1 cellular context compared by ENCODE assay signal in genomic region chr14:23602181-23603095, GRCh38.
TF ChIP-seq lines count a peak whose summit lies in the region.

No MANE protein-coding gene starts in this region.

TF ChIP-seq in HepG2, 621 proteins besides CTCF, POLR2A, EP300 and RAD21 (continued from another document and continues in another):
- no peak; the same call in 1 of the 2 replicates for TF ChIP-seq ZNF709 (CRISPR knock-in tag; IDR thresholded peaks at IDR 0.05)
- TF ChIP-seq ZNF3 (CRISPR knock-in tag; IDR thresholded peaks at IDR 0.05): 0 out of 2 replicates have a peak, but pooled peaks have one; percentile 27
- no peak for TF ChIP-seq CEBPB (IDR thresholded peaks at IDR 0.05; ENCODE audit: borderline replicate concordance, low read depth, low read length)
- peak; percentile 17; the same call in 1 of the 2 replicates for TF ChIP-seq WIZ (CRISPR knock-in tag; IDR thresholded peaks at IDR 0.05)
- no peak for TF ChIP-seq ZNF431 (CRISPR knock-in tag; IDR thresholded peaks at IDR 0.05; ENCODE audit: borderline replicate concordance, low read depth)
- TF ChIP-seq PHF20 (CRISPR knock-in tag; IDR thresholded peaks at IDR 0.05): no peak
- no peak; the same call in 1 of the 2 replicates for TF ChIP-seq ESRRA (CRISPR knock-in tag; IDR thresholded peaks at IDR 0.05; ENCODE audit: low read depth)
- peak; percentile 92 for TF ChIP-seq ZNF567 (CRISPR knock-in tag; IDR thresholded peaks at IDR 0.05; ENCODE audit: borderline replicate concordance)
- TF ChIP-seq RFXANK (CRISPR knock-in tag; IDR thresholded peaks at IDR 0.05): no peak
- TF ChIP-seq HNF1A (IDR thresholded peaks at IDR 0.05; ENCODE audit: low read depth): peak; percentile 83; the same call in 1 of the 2 replicates
- peak; percentile 90 for TF ChIP-seq HNF1A (CRISPR knock-in tag; IDR thresholded peaks at IDR 0.05; ENCODE audit: borderline replicate concordance)
- peak; percentile 33; the same call in 1 of the 2 replicates for TF ChIP-seq ZBTB38 (CRISPR knock-in tag; IDR thresholded peaks at IDR 0.05)
- no peak for TF ChIP-seq ZNF382 (CRISPR knock-in tag; IDR thresholded peaks at IDR 0.05; ENCODE audit: borderline replicate concordance)
- peak in 1 of 2 experiments; percentile 71; a peak in 2 of 4 replicates for TF ChIP-seq NR2F1 (CRISPR knock-in tag; IDR thresholded peaks at IDR 0.05)
- TF ChIP-seq ZNF841 (CRISPR knock-in tag; IDR thresholded peaks at IDR 0.05; ENCODE audit: borderline replicate concordance): no peak
- peak; percentile 65; the same call in 1 of the 2 replicates for TF ChIP-seq ZSCAN21 (CRISPR knock-in tag; IDR thresholded peaks at IDR 0.05; ENCODE audit: borderline replicate concordance)
- TF ChIP-seq SMAD1 (CRISPR knock-in tag; IDR thresholded peaks at IDR 0.05; ENCODE audit: borderline replicate concordance, low read depth): 0 out of 2 replicates have a peak, but pooled peaks have one; percentile 49
- peak; percentile 75 for TF ChIP-seq ZNF407 (CRISPR knock-in tag; IDR thresholded peaks at IDR 0.05; ENCODE audit: not compliant biosample characterization)
- no peak for TF ChIP-seq DNMT3B (CRISPR knock-in tag; conservative IDR thresholded peaks at IDR 0.05)
- no peak for TF ChIP-seq MNT (IDR thresholded peaks at IDR 0.05)
- TF ChIP-seq ZNF543 (CRISPR knock-in tag; IDR thresholded peaks at IDR 0.05): no peak
- TF ChIP-seq POGZ (CRISPR knock-in tag; IDR thresholded peaks at IDR 0.05): peak; percentile 85
- no peak for TF ChIP-seq ZNF552 (CRISPR knock-in tag; IDR thresholded peaks at IDR 0.05; ENCODE audit: borderline replicate concordance)
- peak; percentile 74 for TF ChIP-seq ZNF710 (CRISPR knock-in tag; IDR thresholded peaks at IDR 0.05; ENCODE audit: borderline replicate concordance)
- no peak for TF ChIP-seq DR1 (CRISPR knock-in tag; IDR thresholded peaks at IDR 0.05)
- TF ChIP-seq NFE2L1 (CRISPR knock-in tag; IDR thresholded peaks at IDR 0.05; ENCODE audit: borderline replicate concordance): no peak
- peak; percentile 76 for TF ChIP-seq KDM5B (CRISPR knock-in tag; IDR thresholded peaks at IDR 0.05; ENCODE audit: borderline replicate concordance)
- TF ChIP-seq U2AF2 (IDR thresholded peaks at IDR 0.05; ENCODE audit: low read depth, low read length): no peak
- peak; percentile 49; the same call in 1 of the 2 replicates for TF ChIP-seq ZNF580 (CRISPR knock-in tag; IDR thresholded peaks at IDR 0.05; ENCODE audit: borderline replicate concordance, low read depth)
- peak; percentile 83 for TF ChIP-seq ZFX (CRISPR knock-in tag; IDR thresholded peaks at IDR 0.05; ENCODE audit: low read depth)
- no peak for TF ChIP-seq RAD51 (IDR thresholded peaks at IDR 0.05; ENCODE audit: borderline replicate concordance)
- no peak for TF ChIP-seq ZBTB44 (CRISPR knock-in tag; IDR thresholded peaks at IDR 0.05)
- 0 out of 2 replicates have a peak, but pooled peaks have one; percentile 22 for TF ChIP-seq ZNF703 (CRISPR knock-in tag; IDR thresholded peaks at IDR 0.05; ENCODE audit: borderline replicate concordance)
- no peak for TF ChIP-seq ADNP (CRISPR knock-in tag; IDR thresholded peaks at IDR 0.05)
- TF ChIP-seq KDM1A (CRISPR knock-in tag; IDR thresholded peaks at IDR 0.05): peak; percentile 87; the same call in 1 of the 2 replicates
- TF ChIP-seq ATAD3A (CRISPR knock-in tag; IDR thresholded peaks at IDR 0.05): no peak
- TF ChIP-seq ZNF12 (CRISPR knock-in tag; IDR thresholded peaks at IDR 0.05): peak; percentile 83; the same call in 1 of the 2 replicates
- no peak for TF ChIP-seq AGO1 (IDR thresholded peaks at IDR 0.05; ENCODE audit: low read depth, low read length, poor library complexity, severe bottlenecking)
- peak; percentile 56 for TF ChIP-seq CREB1 (IDR thresholded peaks at IDR 0.05)
- TF ChIP-seq CREB1 (CRISPR knock-in tag; IDR thresholded peaks at IDR 0.05): no peak
- 0 out of 2 replicates have a peak, but pooled peaks have one; percentile 31 for TF ChIP-seq NAIF1 (CRISPR knock-in tag; IDR thresholded peaks at IDR 0.05; ENCODE audit: borderline replicate concordance)
- TF ChIP-seq ZNF17 (CRISPR knock-in tag; IDR thresholded peaks at IDR 0.05): no peak
- peak; percentile 75; the same call in 1 of the 2 replicates for TF ChIP-seq CREM (IDR thresholded peaks at IDR 0.05)
- no peak for TF ChIP-seq CREM (CRISPR knock-in tag; IDR thresholded peaks at IDR 0.05)
- TF ChIP-seq KAT7 (CRISPR knock-in tag; IDR thresholded peaks at IDR 0.05; ENCODE audit: borderline replicate concordance): peak; percentile 57
- no peak for TF ChIP-seq ATF5 (CRISPR knock-in tag; IDR thresholded peaks at IDR 0.05; ENCODE audit: low read depth)
- TF ChIP-seq ZMYM2 (CRISPR knock-in tag; IDR thresholded peaks at IDR 0.05): no peak
- no peak for TF ChIP-seq ZNF782 (CRISPR knock-in tag; IDR thresholded peaks at IDR 0.05; ENCODE audit: borderline replicate concordance)
- peak; percentile 99 for TF ChIP-seq FOSL2 (CRISPR knock-in tag; IDR thresholded peaks at IDR 0.05)
- peak; percentile 65; the same call in 1 of the 2 replicates for TF ChIP-seq ZNF343 (CRISPR knock-in tag; IDR thresholded peaks at IDR 0.05)
- TF ChIP-seq ZFYVE20 (CRISPR knock-in tag; IDR thresholded peaks at IDR 0.05; ENCODE audit: borderline replicate concordance, low read depth): no peak
